In genomic region chr11:704799-705645, GRCh38 we compare ENCODE assay signal across 8 cellular contexts. TPM values are rescaled to one million over a fixed set of nuclear protein-coding genes. Genes with fewer than 3 reads are reported as not detected.
A peak's percentile ranks its signal among the peaks of the same experiment; 100 is the strongest.
DNase-seq lines count a peak whose midpoint lies in the region; ATAC-seq, FAIRE-seq and TF ChIP-seq lines count a peak whose summit lies in the region.

No MANE protein-coding gene starts in this region.

- no peak overlapping the region for H2AFZ ChIP-seq in keratinocyte (ENCODE audit: control insufficient read depth, low read length)
- H2AFZ ChIP-seq in smooth muscle cell (ENCODE audit: low read depth), result no peak overlapping the region

- 84% methylated on average over 25 of the region's 25 CpGs for WGBS in smooth muscle cell (ENCODE audit: low lambda C conversion rate)

- H3K4me1 ChIP-seq in HEK293 (ENCODE audit: control insufficient read depth, insufficient read depth, low read length), result no peaks in the 10 kb centered on the region
- H3K4me1 ChIP-seq in keratinocyte (ENCODE audit: control insufficient read depth, extremely low read depth, insufficient read depth, low read length), result peaks cover 20% of the 10 kb centered on the region
- H3K4me1 ChIP-seq in smooth muscle cell (ENCODE audit: low read depth), result peaks cover 12% of the 10 kb centered on the region

- H3K4me2 ChIP-seq in keratinocyte (ENCODE audit: control insufficient read depth, extremely low read depth, insufficient read depth, low read depth, low read length) (peak overlapping the region; percentile 66), smooth muscle cell (peak overlapping the region; percentile 89)

- H3K4me3 ChIP-seq in HEK293 (ENCODE audit: low read depth, low read length), result peak overlapping the region; percentile 79
- H3K4me3 ChIP-seq in keratinocyte (ENCODE audit: control insufficient read depth in 2 of 3, extremely low read depth in 1 of 3, insufficient read depth in 2 of 3, low read depth in 1 of 3, low read length in 3 of 3), result peak overlapping the region; percentile 56 to 90 (median 84)
- H3K4me3 ChIP-seq in smooth muscle cell, result peak overlapping the region; percentile 74

- H4K20me1 ChIP-seq in keratinocyte (ENCODE audit: control insufficient read depth, extremely low read depth, insufficient read depth, low read length) (no peaks in the 10 kb centered on the region), smooth muscle cell (ENCODE audit: low read depth) (peaks cover 58% of the 10 kb centered on the region)

- no peak for TF ChIP-seq CTCF in HEK293 (tag by site-specific recombination; IDR thresholded peaks at IDR 0.05)
- no peak for TF ChIP-seq CTCF in keratinocyte (optimal IDR thresholded peaks at IDR 0.05 in 1 of 3, IDR thresholded peaks at IDR 0.05 in 1 of 3, conservative IDR thresholded peaks at IDR 0.05 in 1 of 3; ENCODE audit: extremely low read depth in 1 of 3, insufficient read depth in 2 of 3, low read length in 3 of 3)
- no peak for TF ChIP-seq CTCF in smooth muscle cell (IDR thresholded peaks at IDR 0.05; ENCODE audit: borderline replicate concordance, insufficient read depth, poor library complexity, severe bottlenecking)

- peaks cover 2% of the 10 kb centered on the region for H3K9me1 ChIP-seq in keratinocyte (ENCODE audit: control insufficient read depth, extremely low read depth, insufficient read depth, low read length)

- DNase-seq in astrocyte of the hippocampus (ENCODE audit: low read depth, low spot score) (peak; percentile 9), keratinocyte (ENCODE audit: low read depth, low spot score) (no peak), smooth muscle cell (lab: John Stamatoyannopoulos, UW; ENCODE audit: unreplicated experiment) (no peak), AG20443 (ENCODE audit: low spot score) (no peak), DMS79 treated with DMSO at 0.1 percent for 48 hours (lab: John Stamatoyannopoulos, UW) (no peak)
- DNase-seq in stimulated activated CD4-positive, alpha-beta T cell treated with anti-CD3 and anti-CD28 coated beads, Interleukin-4, amount 100 ng/mL, for 1 hour, result no peak

- no peak for FAIRE-seq in keratinocyte (lab: Jason Lieb, UNC)

- H3K27me3 ChIP-seq in keratinocyte (ENCODE audit: control insufficient read depth, extremely low read depth, insufficient read depth, low read length) (no peaks in the 10 kb centered on the region), smooth muscle cell (ENCODE audit: low read depth) (no peaks in the 10 kb centered on the region)

- H3K9me3 ChIP-seq in HEK293 (ENCODE audit: control insufficient read depth, insufficient read depth, low read depth, low read length) (no peaks in the 10 kb centered on the region), keratinocyte (ENCODE audit: control insufficient read depth, low read depth, low read length) (no peaks in the 10 kb centered on the region), smooth muscle cell (replicated peaks; ENCODE audit: low read depth) (no peaks in the 10 kb centered on the region)

- dilution Hi-C loops in keratinocyte (cut with MboI; ENCODE audit: extremely low pct_ligation_motif_present, low sequenced_read_pairs), result no loop called here

- H3K27ac ChIP-seq in HEK293 (ENCODE audit: extremely low read depth, low read depth, low read length) (no peak overlapping the region), keratinocyte (ENCODE audit: control insufficient read depth, insufficient read depth, low read length) (peak overlapping the region; percentile 40), smooth muscle cell (ENCODE audit: low read depth) (no peak overlapping the region)

- no peaks in the 10 kb centered on the region for H3F3A ChIP-seq in smooth muscle cell (ENCODE audit: low read depth)

- H3K79me2 ChIP-seq in keratinocyte (ENCODE audit: control insufficient read depth, insufficient read depth, low read length) (peaks cover 33% of the 10 kb centered on the region), smooth muscle cell (ENCODE audit: low read depth) (peaks cover 5% of the 10 kb centered on the region)

- no peak for ATAC-seq in HG02885 (IDR thresholded peaks at IDR 0.05; ENCODE audit: poor library complexity, unreplicated experiment)

- CTCF ChIA-PET in HEK293 (lab: Yijun Ruan, JAX), result interaction anchor here (2.2 kb wide), 1 partner anchor 18 kb away, joined by 6 read pairs; no protein-coding TSS in a partner anchor

- H3K9ac ChIP-seq in keratinocyte (ENCODE audit: control insufficient read depth, extremely low read depth, insufficient read depth, low read length) (peak overlapping the region; percentile 41), smooth muscle cell (ENCODE audit: low read depth) (no peak overlapping the region)

- peaks cover 0 to 42% of the 10 kb centered on the region in 2 experiments; a peak in 1 of 3 replicates for H3K36me3 ChIP-seq in HEK293 (ENCODE audit: control insufficient read depth in 2 of 2, insufficient read depth in 1 of 2, low read length in 2 of 2)
- peaks cover 10 to 11% of the 10 kb centered on the region in 2 experiments for H3K36me3 ChIP-seq in keratinocyte (ENCODE audit: control insufficient read depth in 2 of 2, extremely low read depth in 1 of 2, insufficient read depth in 2 of 2, low read length in 2 of 2)
- no peaks in the 10 kb centered on the region for H3K36me3 ChIP-seq in smooth muscle cell (ENCODE audit: low read depth)

- POLR2A ChIA-PET in HEK293 (lab: Yijun Ruan, JAX), result interaction anchor here (1.6 to 2.4 kb wide), 2 partner anchors 9 to 56 kb away, joined by 3 to 19 read pairs; partner anchors contain the start of genes DEAF1 and TMEM80

TF ChIP-seq in HEK293, 187 proteins besides CTCF, POLR2A, EP300 and RAD21 (continues in another document):
- TF ChIP-seq ZNF600 (tag by site-specific recombination; IDR thresholded peaks at IDR 0.05) (peak; percentile 38; the same call in 1 of the 2 replicates), SP2 (tag by site-specific recombination; IDR thresholded peaks at IDR 0.05) (0 out of 2 replicates have a peak, but pooled peaks have one; percentile 6), ZNF184 (tag by site-specific recombination; IDR thresholded peaks at IDR 0.05) (no peak)

RNA-seq across cellular contexts. Expression of gene EPS8L2, which starts 1.0 kb away (rescaled TPM):
- polyA plus RNA-seq in keratinocyte, result 81.4 to 297 TPM (median 114 TPM) in 3 replicates
- polyA plus RNA-seq in keratinocyte (2011; ENCODE audit: low read depth), result 308 TPM
- 64.7 and 134 TPM in 2 replicates for polyA plus RNA-seq in keratinocyte (2011; cell fraction: cytosol; rRNA removed)
- 499 and 646 TPM in 2 replicates for polyA plus RNA-seq in keratinocyte (2011; cell fraction: nucleus; rRNA removed)
- 119 and 230 TPM in 2 replicates for polyA plus RNA-seq in keratinocyte (2012; ENCODE audit: low replicate concordance)
- polyA minus RNA-seq in keratinocyte, result 97.2 to 114 TPM (median 110 TPM) in 3 replicates
- polyA minus RNA-seq in keratinocyte (2011; cell fraction: cytosol; rRNA and poly(A)+ RNA removed), result 140 TPM
- 100 and 132 TPM in 2 replicates for polyA minus RNA-seq in keratinocyte (2011; cell fraction: nucleus; rRNA and poly(A)+ RNA removed)
- 47.9 and 74.9 TPM in 2 replicates for total RNA-seq in smooth muscle cell
- 37.7 and 133 TPM in 2 replicates for polyA plus RNA-seq in smooth muscle cell

RNA-seq across cellular contexts. Expression of gene TMEM80, which starts 9.4 kb away (rescaled TPM):
- 19.5 to 32.8 TPM (median 29.8 TPM) in 3 replicates for polyA plus RNA-seq in keratinocyte
- polyA plus RNA-seq in keratinocyte (2011; ENCODE audit: low read depth), result 7.4 TPM
- polyA plus RNA-seq in keratinocyte (2011; cell fraction: cytosol; rRNA removed), result 17.3 and 20.2 TPM in 2 replicates
- polyA plus RNA-seq in keratinocyte (2011; cell fraction: nucleus; rRNA removed), result 53.4 and 59.4 TPM in 2 replicates
- 14.1 and 55.6 TPM in 2 replicates for polyA plus RNA-seq in keratinocyte (2012; ENCODE audit: low replicate concordance)
- polyA minus RNA-seq in keratinocyte, result 5.0 to 15.5 TPM (median 11.2 TPM) in 3 replicates
- polyA minus RNA-seq in keratinocyte (2011; cell fraction: cytosol; rRNA and poly(A)+ RNA removed), result 13.4 TPM
- 11.3 and 12.3 TPM in 2 replicates for polyA minus RNA-seq in keratinocyte (2011; cell fraction: nucleus; rRNA and poly(A)+ RNA removed)
- total RNA-seq in smooth muscle cell, result 5.5 and 9.0 TPM in 2 replicates
- 14.3 and 24.3 TPM in 2 replicates for polyA plus RNA-seq in smooth muscle cell

RNA-seq across cellular contexts. Expression of gene DEAF1, which starts 10.0 kb away (rescaled TPM):
- polyA plus RNA-seq in keratinocyte (8.1 to 13.1 TPM (median 8.2 TPM) in 3 replicates), smooth muscle cell (39.2 and 61.5 TPM in 2 replicates)
- 15.0 TPM for polyA plus RNA-seq in keratinocyte (2011; ENCODE audit: low read depth)
- polyA plus RNA-seq in keratinocyte (2011; cell fraction: cytosol; rRNA removed), result 5.6 and 15.1 TPM in 2 replicates
- 12.8 and 17.6 TPM in 2 replicates for polyA plus RNA-seq in keratinocyte (2011; cell fraction: nucleus; rRNA removed)
- 14.6 and 24.8 TPM in 2 replicates for polyA plus RNA-seq in keratinocyte (2012; ENCODE audit: low replicate concordance)
- polyA minus RNA-seq in keratinocyte, result 8.6 to 13.3 TPM (median 10.6 TPM) in 3 replicates
- 24.6 TPM for polyA minus RNA-seq in keratinocyte (2011; cell fraction: cytosol; rRNA and poly(A)+ RNA removed)
- polyA minus RNA-seq in keratinocyte (2011; cell fraction: nucleus; rRNA and poly(A)+ RNA removed), result 16.9 and 23.3 TPM in 2 replicates
- total RNA-seq in smooth muscle cell, result 18.7 and 19.0 TPM in 2 replicates

RNA-seq across cellular contexts. Expression of gene TALDO1, which starts 42.2 kb away (rescaled TPM):
- polyA plus RNA-seq in keratinocyte (162 to 200 TPM (median 170 TPM) in 3 replicates), smooth muscle cell (155 and 158 TPM in 2 replicates)
- polyA plus RNA-seq in keratinocyte (2011; ENCODE audit: low read depth), result 214 TPM
- polyA plus RNA-seq in keratinocyte (2011; cell fraction: cytosol; rRNA removed), result 138 and 195 TPM in 2 replicates
- 132 and 133 TPM in 2 replicates for polyA plus RNA-seq in keratinocyte (2011; cell fraction: nucleus; rRNA removed)
- polyA plus RNA-seq in keratinocyte (2012; ENCODE audit: low replicate concordance), result 207 and 214 TPM in 2 replicates
- polyA minus RNA-seq in keratinocyte, result 82.7 to 124 TPM (median 97.7 TPM) in 3 replicates
- 164 TPM for polyA minus RNA-seq in keratinocyte (2011; cell fraction: cytosol; rRNA and poly(A)+ RNA removed)
- polyA minus RNA-seq in keratinocyte (2011; cell fraction: nucleus; rRNA and poly(A)+ RNA removed), result 31.6 and 36.6 TPM in 2 replicates
- total RNA-seq in smooth muscle cell, result 100 and 103 TPM in 2 replicates
